28 cellular contexts compared by ENCODE assay signal in the genomic region with DNA sequence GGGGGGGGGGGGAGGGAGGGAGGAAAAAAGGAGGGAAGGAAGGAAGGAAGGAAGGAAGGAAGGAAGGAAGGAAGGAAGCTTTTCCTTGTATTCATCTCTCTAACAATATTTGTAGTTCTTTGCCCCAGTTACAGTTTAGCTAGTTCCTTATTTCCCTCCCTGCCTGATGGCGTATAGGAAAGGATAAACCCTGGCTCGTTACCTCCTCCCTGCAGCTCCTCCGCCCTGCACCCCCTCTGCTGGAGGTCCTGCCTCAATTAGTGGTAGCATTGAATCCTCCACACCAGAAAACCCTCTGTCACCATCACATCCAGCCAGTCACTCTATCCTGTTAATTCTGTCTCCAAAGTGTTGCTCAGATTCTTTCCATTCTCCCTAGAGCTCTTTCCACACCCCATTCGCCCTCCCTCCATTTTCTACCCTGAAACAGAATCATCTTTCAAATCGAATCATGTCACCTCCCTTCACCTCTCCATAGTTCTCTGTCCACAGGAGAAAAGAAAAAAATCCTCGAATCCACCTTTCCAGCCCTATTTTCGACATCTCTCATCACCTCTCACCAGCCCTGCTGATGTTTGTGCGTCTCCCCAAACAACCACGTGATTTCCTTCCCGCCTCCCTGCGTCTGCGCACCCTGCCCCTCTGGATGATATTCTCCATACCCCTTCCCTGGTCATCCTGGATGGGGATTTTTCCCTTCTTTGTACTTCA. TPM values are rescaled to one million over a fixed set of nuclear protein-coding genes. Genes with fewer than 3 reads are reported as not detected.
DNase-seq lines count a peak whose midpoint lies in the region; ATAC-seq and TF ChIP-seq lines count a peak whose summit lies in the region.
"Had no signal": no experiment of that assay in that cellular context is flagged by ENCODE, and none has a peak within 500 bp of the region (broad histone marks: within the 10 kb centered on the region; RNA-seq: fewer than 3 reads in every experiment).

No MANE protein-coding gene starts in this region.

- CTCF ChIA-PET in IMR-90 (lab: Yijun Ruan, JAX): no interaction called here

- no peak overlapping the region for H4K5ac ChIP-seq in IMR-90 (ENCODE audit: low read depth, low read length)

- no peak for TF ChIP-seq RAD21 in IMR-90 (IDR thresholded peaks at IDR 0.05; ENCODE audit: low read length)

- POLR2A ChIA-PET in IMR-90 (lab: Charles Lee; ENCODE audit: unreplicated experiment): no interaction called here

- no peaks in the 10 kb centered on the region for H4K20me1 ChIP-seq in IMR-90 (ENCODE audit: insufficient read depth, low read length)

- H3K27ac ChIP-seq in IMR-90 (ENCODE audit: insufficient read depth, low read length): no peak overlapping the region
- peak overlapping the region; percentile 49 for H3K27ac ChIP-seq in cingulate gyrus (ENCODE audit: low read depth, low read length)
- H3K27ac ChIP-seq: ascending aorta, colonic mucosa, left ventricle myocardium inferior, parathyroid adenoma, SJSA1, thyroid gland had no signal

- H2AK9ac ChIP-seq in IMR-90 (replicated peaks; ENCODE audit: low read depth, low read length, poor library complexity): peak overlapping the region; percentile 37

- no peak overlapping the region for H2BK15ac ChIP-seq in IMR-90 (ENCODE audit: low read depth, low read length)

- no peak overlapping the region for H2AFZ ChIP-seq in IMR-90 (replicated peaks; ENCODE audit: low read length, poor library complexity)
- H2AFZ ChIP-seq: parathyroid adenoma had no signal

- no peak overlapping the region for H3K14ac ChIP-seq in IMR-90 (replicated peaks; ENCODE audit: low read depth, low read length)

- H3K9me3 ChIP-seq in IMR-90 (ENCODE audit: control insufficient read depth, insufficient read depth, low read length): no peaks in the 10 kb centered on the region
- H3K9me3 ChIP-seq: ascending aorta, colonic mucosa, left ventricle myocardium inferior, SJSA1, thyroid gland had no signal

- H3K9ac ChIP-seq in IMR-90 (ENCODE audit: low read depth, low read length): no peak overlapping the region
- H3K9ac ChIP-seq: parathyroid adenoma had no signal

- no peak overlapping the region for H3K56ac ChIP-seq in IMR-90 (ENCODE audit: extremely low read depth, insufficient read depth, low read length)

- no peak for TF ChIP-seq CTCF in IMR-90 (conservative IDR thresholded peaks at IDR 0.05; ENCODE audit: low read depth, low read length)

- H3K18ac ChIP-seq in IMR-90 (ENCODE audit: low read depth, low read length): no peak overlapping the region

- no peaks in the 10 kb centered on the region for H3K36me3 ChIP-seq in IMR-90 (ENCODE audit: control insufficient read depth, insufficient read depth, low read length)
- H3K36me3 ChIP-seq: ascending aorta, colonic mucosa, left ventricle myocardium inferior, SJSA1, thyroid gland had no signal

- H3K4ac ChIP-seq in IMR-90 (ENCODE audit: low read depth, low read length): no peak overlapping the region

- H2BK5ac ChIP-seq in IMR-90 (ENCODE audit: low read depth, low read length, poor library complexity, severe bottlenecking): no peak overlapping the region

- no TSS peak for BruUV-seq in IMR-90 (replicated peaks; lab: Mats Ljungman, UMichigan)

- intact Hi-C loops in IMR-90 (cut with micrococcal nuclease): no loop called here

- dilution Hi-C loops in IMR-90 (cut with HindIII; ENCODE audit: low sequenced_read_pairs, unreplicated experiment): no loop called here

- no peak overlapping the region for H2BK120ac ChIP-seq in IMR-90 (ENCODE audit: low read depth, low read length)

- H2BK20ac ChIP-seq in IMR-90 (ENCODE audit: low read depth, low read length): no peak overlapping the region

- H3K79me1 ChIP-seq in IMR-90 (ENCODE audit: low read depth in 1 of 2, low read length in 2 of 2): no peaks in the 10 kb centered on the region

- H3K27me3 ChIP-seq in IMR-90 (ENCODE audit: control insufficient read depth, insufficient read depth, low read length): no peaks in the 10 kb centered on the region
- H3K27me3 ChIP-seq: ascending aorta, colonic mucosa, SJSA1, thyroid gland had no signal

- no peak overlapping the region for H4K8ac ChIP-seq in IMR-90 (ENCODE audit: low read depth in 2 of 2, low read length in 2 of 2)

- H3K4me1 ChIP-seq in IMR-90 (ENCODE audit: control insufficient read depth, insufficient read depth, low read length): peaks cover 3% of the 10 kb centered on the region; the same call in 1 of the 2 replicates
- H3K4me1 ChIP-seq: ascending aorta, colonic mucosa, SJSA1, thyroid gland had no signal

- in situ Hi-C loops in IMR-90 (cut with MboI; ENCODE audit: low sequenced_read_pairs): no loop called here

- no peak overlapping the region for H4K91ac ChIP-seq in IMR-90 (ENCODE audit: insufficient read depth, low read depth, low read length)

- 82% methylated on average over 3 of the region's 12 CpGs; no CpG with 5 or more reads in 1 of the 2 experiments for WGBS in IMR-90 (ENCODE audit: extremely low coverage in 2 of 2, insufficient read length in 1 of 2), 2 experiments

- H3K9me1 ChIP-seq in IMR-90 (ENCODE audit: insufficient read depth, low read length): no peaks in the 10 kb centered on the region

- H3K4me3 ChIP-seq in IMR-90 (ENCODE audit: insufficient read depth, low read depth, low read length): no peak overlapping the region
- H3K4me3 ChIP-seq: ascending aorta, colonic mucosa, left ventricle myocardium inferior, SJSA1, smooth muscle cell, thyroid gland had no signal

- no peak for DNase-seq in IMR-90
- peak; percentile 51 to 72 for DNase-seq in NCI-H1930 (lab: John Stamatoyannopoulos, UW)
- DNase-seq in retina: peak; percentile 69
- no peak for DNase-seq in stimulated activated CD4-positive, alpha-beta T cell treated with anti-CD3 and anti-CD28 coated beads, Interleukin-2, amount 100 ng/mL, for 24 hours
- DNase-seq: activated CD4-positive, alpha-beta T cell treated with anti-CD3 and anti-CD28 coated beads, Interleukin-2, amount 50 U/mL, for 48 hours; activated gamma-delta T cell treated with Interleukin-2 at 50 U/mL for 16 hours; activated naive CD8-positive, alpha-beta T cell treated with anti-CD3 and anti-CD28 coated beads, Interleukin-2, amount 10 ng/mL, durations not matched to agents 7 days and 5 days; activated T-cell treated with anti-CD3 and anti-CD28 coated beads, Interleukin-2, amount 50 U/mL, for 48 hours; CD8-positive, alpha-beta memory T cell; colonic mucosa; effector CD8-positive, alpha-beta T cell; left ventricle myocardium inferior; mesenchymal stem cell; NCI-H1092; NCI-H226; right cardiac atrium; RPMI8226; stimulated activated CD8-positive, alpha-beta memory T cell treated with anti-CD3 and anti-CD28 coated beads, Interleukin-4, amount 100 ng/mL, for 48 hours; stimulated activated naive CD8-positive, alpha-beta T cell treated with anti-CD3 and anti-CD28 coated beads, Interleukin-15, amount 100 ng/mL, for 72 hours; thyroid gland had no signal

- no peak overlapping the region for H3K4me2 ChIP-seq in IMR-90 (ENCODE audit: low read depth, low read length)
- H3K4me2 ChIP-seq: smooth muscle cell had no signal

- TF ChIP-seq POLR2A in IMR-90 (IDR thresholded peaks at IDR 0.05; ENCODE audit: low read depth, low read length): no peak

- H2AK5ac ChIP-seq in IMR-90 (ENCODE audit: low read depth, low read length): no peak overlapping the region

- ATAC-seq in IMR-90 (ENCODE audit: low read depth) (no peak), GM18498 (IDR thresholded peaks at IDR 0.05; ENCODE audit: unreplicated experiment) (no peak), GM21529 (IDR thresholded peaks at IDR 0.05; ENCODE audit: unreplicated experiment) (no peak)
- ATAC-seq: activated CD4-positive, CD25-positive, alpha-beta regulatory T cell treated with anti-CD3 and anti-CD28 coated beads, Interleukin-2, amount 50 U/mL, for 24 hours; right cardiac atrium; stimulated activated naive CD8-positive, alpha-beta T cell treated with anti-CD3 and anti-CD28 coated beads, Interleukin-15, amount 100 ng/mL, for 72 hours had no signal

- no peak overlapping the region for H3K23ac ChIP-seq in IMR-90 (ENCODE audit: low read depth, low read length)

TF ChIP-seq in IMR-90, 13 proteins besides CTCF, POLR2A, EP300 and RAD21:
- TF ChIP-seq CHD1 (IDR thresholded peaks at IDR 0.05; ENCODE audit: low read depth, low read length) (no peak), BHLHE40 (IDR thresholded peaks at IDR 0.05; ENCODE audit: low read depth, low read length) (no peak), NFE2L2 (IDR thresholded peaks at IDR 0.05; ENCODE audit: low read depth, low read length) (no peak), MXI1 (IDR thresholded peaks at IDR 0.05; ENCODE audit: borderline replicate concordance, low read depth, low read length) (no peak), FOS (IDR thresholded peaks at IDR 0.05; ENCODE audit: low read depth, low read length) (no peak), RFX5 (IDR thresholded peaks at IDR 0.05; ENCODE audit: low read depth, low read length) (no peak), SMC3 (IDR thresholded peaks at IDR 0.05; ENCODE audit: low read depth, low read length) (no peak), RCOR1 (IDR thresholded peaks at IDR 0.05; ENCODE audit: insufficient replicate concordance, low read length) (no peak), MAFK (IDR thresholded peaks at IDR 0.05; ENCODE audit: low read depth, low read length) (no peak), CEBPB (IDR thresholded peaks at IDR 0.05; ENCODE audit: low read depth, low read length) (no peak), MAZ (IDR thresholded peaks at IDR 0.05; ENCODE audit: borderline replicate concordance, low read depth, low read length) (no peak)
- TF ChIP-seq, protein P1, sequence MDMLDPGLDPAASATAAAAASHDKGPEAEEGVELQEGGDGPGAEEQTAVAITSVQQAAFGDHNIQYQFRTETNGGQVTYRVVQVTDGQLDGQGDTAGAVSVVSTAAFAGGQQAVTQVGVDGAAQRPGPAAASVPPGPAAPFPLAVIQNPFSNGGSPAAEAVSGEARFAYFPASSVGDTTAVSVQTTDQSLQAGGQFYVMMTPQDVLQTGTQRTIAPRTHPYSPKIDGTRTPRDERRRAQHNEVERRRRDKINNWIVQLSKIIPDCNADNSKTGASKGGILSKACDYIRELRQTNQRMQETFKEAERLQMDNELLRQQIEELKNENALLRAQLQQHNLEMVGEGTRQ (IDR thresholded peaks at IDR 0.05; ENCODE audit: low read depth, low read length): no peak
- TF ChIP-seq, protein P2, sequence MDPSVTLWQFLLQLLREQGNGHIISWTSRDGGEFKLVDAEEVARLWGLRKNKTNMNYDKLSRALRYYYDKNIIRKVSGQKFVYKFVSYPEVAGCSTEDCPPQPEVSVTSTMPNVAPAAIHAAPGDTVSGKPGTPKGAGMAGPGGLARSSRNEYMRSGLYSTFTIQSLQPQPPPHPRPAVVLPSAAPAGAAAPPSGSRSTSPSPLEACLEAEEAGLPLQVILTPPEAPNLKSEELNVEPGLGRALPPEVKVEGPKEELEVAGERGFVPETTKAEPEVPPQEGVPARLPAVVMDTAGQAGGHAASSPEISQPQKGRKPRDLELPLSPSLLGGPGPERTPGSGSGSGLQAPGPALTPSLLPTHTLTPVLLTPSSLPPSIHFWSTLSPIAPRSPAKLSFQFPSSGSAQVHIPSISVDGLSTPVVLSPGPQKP (IDR thresholded peaks at IDR 0.05; ENCODE audit: borderline replicate concordance, low read depth, low read length): no peak

RNA-seq across cellular contexts. Expression of a gene that starts 36.8 kb away (rescaled TPM):
- 17.6 and 19.2 TPM in 2 replicates for total RNA-seq in IMR-90 (2012; rRNA removed)
- polyA plus RNA-seq in IMR-90 (2012; rRNA removed): 8.6 and 9.9 TPM in 2 replicates
- 2.5 and 2.8 TPM in 2 replicates for polyA plus RNA-seq in IMR-90 (2012; cell fraction: cytosol; rRNA removed)
- 1.3 and 5.4 TPM in 2 replicates for polyA plus RNA-seq in IMR-90 (2012; cell fraction: nucleus; rRNA removed; ENCODE audit: low replicate concordance)

Comparison
In these comparisons a context has a peak if more than half of its experiments do, and no peak if none do; other contexts are left out.
1. DNase-seq: peak in NCI-H1930 (2 of 2) and retina (single experiment); none in IMR-90 (single experiment) and stimulated activated CD4-positive, alpha-beta T cell treated with anti-CD3 and anti-CD28 coated beads, Interleukin-2, amount 100 ng/mL, for 24 hours (0 of 2).